ENCODE assay signal across 19 cellular contexts in genomic region chr17:41498276-41498675, GRCh38. TPM values are rescaled to one million over a fixed set of nuclear protein-coding genes. Genes with fewer than 3 reads are reported as not detected.
DNase-seq lines count a peak whose midpoint lies in the region; ATAC-seq and TF ChIP-seq lines count a peak whose summit lies in the region.
"Had no signal": no experiment of that assay in that cellular context is flagged by ENCODE, and none has a peak within 500 bp of the region (broad histone marks: within the 10 kb centered on the region; RNA-seq: fewer than 3 reads in every experiment).

No MANE protein-coding gene starts in this region.

- H3K9me3 ChIP-seq in esophagus (ENCODE audit: control insufficient read depth in 2 of 2, insufficient read depth in 1 of 2, low read depth in 1 of 2, low read length in 1 of 2), result no peaks in the 10 kb centered on the region
- H3K9me3 ChIP-seq: right atrium auricular region, tibial artery had no signal

- no peak for TF ChIP-seq CTCF in GM20000 (IDR thresholded peaks at IDR 0.05; ENCODE audit: extremely low read depth, missing control alignments)

- 48 to 61% methylated on average over 6 of the region's 6 CpGs for WGBS in esophagus, 2 donors

- no peaks in the 10 kb centered on the region for H3K27me3 ChIP-seq in esophagus (ENCODE audit: control insufficient read depth in 1 of 2, insufficient read depth in 2 of 2, low read length in 2 of 2)
- H3K27me3 ChIP-seq: right atrium auricular region had no signal

- peaks cover 3% of the 10 kb centered on the region in 2 donors for H3K4me1 ChIP-seq in esophagus (ENCODE audit: control insufficient read depth in 2 of 2, insufficient read depth in 2 of 2, low read length in 1 of 2)
- H3K4me1 ChIP-seq: right atrium auricular region, tibial artery had no signal

- peak; percentile 52 to 55 for ATAC-seq in stimulated activated naive B cell treated with anti-CD40 and anti-IgM and Interleukin-4, amounts not matched to agents 10 μg/mL and 1 μg/mL and 100 μg/mL, for 72 hours (replicated peaks)
- no peak for ATAC-seq in GM18520 (IDR thresholded peaks at IDR 0.05; ENCODE audit: unreplicated experiment)
- ATAC-seq: activated CD8-positive, alpha-beta T cell treated with anti-CD3 and anti-CD28 coated beads for 36 hours had no signal

- H3K9me3 Mint-ChIP-seq in stimulated activated naive B cell treated with anti-CD40 and anti-IgM and Interleukin-4, amounts not matched to agents 10 μg/mL and 1 μg/mL and 100 μg/mL, for 72 hours, result no peaks in the 10 kb centered on the region
- H3K9me3 Mint-ChIP-seq: activated CD8-positive, alpha-beta T cell treated with anti-CD3 and anti-CD28 coated beads for 36 hours; activated T-helper 1 cell treated with anti-CD3 and anti-CD28 coated beads, Interleukin-12 subunit alpha, Interleukin-12 subunit beta, Interleukin-2, Interleukin-4 antibody, amounts not matched to agents 30 ng/mL and 10 ng/mL and 1 ng/mL, durations not matched to agents 14 hours and 24 hours and 36 hours; neural crest cell had no signal

- H3K4me3 Mint-ChIP-seq in stimulated activated naive B cell treated with anti-CD40 and anti-IgM and Interleukin-4, amounts not matched to agents 10 μg/mL and 1 μg/mL and 100 μg/mL, for 72 hours, result no peak overlapping the region
- H3K4me3 Mint-ChIP-seq: activated CD8-positive, alpha-beta T cell treated with anti-CD3 and anti-CD28 coated beads for 36 hours; activated T-helper 1 cell treated with anti-CD3 and anti-CD28 coated beads, Interleukin-12 subunit alpha, Interleukin-12 subunit beta, Interleukin-2, Interleukin-4 antibody, amounts not matched to agents 30 ng/mL and 10 ng/mL and 1 ng/mL, durations not matched to agents 14 hours and 24 hours and 36 hours; neural crest cell had no signal

- peaks cover 12 to 16% of the 10 kb centered on the region in 2 donors for H3K4me1 Mint-ChIP-seq in stimulated activated naive B cell treated with anti-CD40 and anti-IgM and Interleukin-4, amounts not matched to agents 10 μg/mL and 1 μg/mL and 100 μg/mL, for 72 hours

- peaks cover 0 to 10% of the 10 kb centered on the region in 2 donors for H3K36me3 ChIP-seq in esophagus (ENCODE audit: control insufficient read depth in 2 of 2, insufficient read depth in 2 of 2, low read length in 1 of 2)
- H3K36me3 ChIP-seq: right atrium auricular region, tibial artery had no signal

- peak overlapping the region in 1 of 2 donors; percentile 24 for H3K4me3 ChIP-seq in esophagus (ENCODE audit: low read depth in 1 of 2, low read length in 2 of 2)
- H3K4me3 ChIP-seq: right atrium auricular region, tibial artery had no signal

- no peaks in the 10 kb centered on the region for H3K36me3 Mint-ChIP-seq in stimulated activated naive B cell treated with anti-CD40 and anti-IgM and Interleukin-4, amounts not matched to agents 10 μg/mL and 1 μg/mL and 100 μg/mL, for 72 hours

- DNase-seq in NCI-H2029 (lab: John Stamatoyannopoulos, UW) (peak; percentile 18), NCI-H2029 treated with DMSO at 0.1 percent for 48 hours (lab: John Stamatoyannopoulos, UW) (no peak), OCI-M1 (lab: John Stamatoyannopoulos, UW) (peak; percentile 6), GM20000 (ENCODE audit: low spot score) (no peak), SHP77 (lab: John Stamatoyannopoulos, UW) (no peak)
- DNase-seq in stimulated activated naive B cell treated with anti-CD40 and anti-IgM and Interleukin-4, amounts not matched to agents 10 μg/mL and 1 μg/mL and 100 μg/mL, for 72 hours, result no peak
- DNase-seq: 8988T; activated CD8-positive, alpha-beta T cell treated with anti-CD3 and anti-CD28 coated beads for 36 hours; amniotic stem cell; hypothalamus; NCI-H526; SHP77 treated with DMSO at 0.1 percent for 48 hours; stimulated activated CD8-positive, alpha-beta memory T cell treated with anti-CD3 and anti-CD28 coated beads, Interleukin-4, amount 100 ng/mL, for 48 hours; tibial artery had no signal

- no peak overlapping the region for H3K27ac Mint-ChIP-seq in stimulated activated naive B cell treated with anti-CD40 and anti-IgM and Interleukin-4, amounts not matched to agents 10 μg/mL and 1 μg/mL and 100 μg/mL, for 72 hours
- H3K27ac Mint-ChIP-seq: activated CD8-positive, alpha-beta T cell treated with anti-CD3 and anti-CD28 coated beads for 36 hours; activated T-helper 1 cell treated with anti-CD3 and anti-CD28 coated beads, Interleukin-12 subunit alpha, Interleukin-12 subunit beta, Interleukin-2, Interleukin-4 antibody, amounts not matched to agents 30 ng/mL and 10 ng/mL and 1 ng/mL, durations not matched to agents 14 hours and 24 hours and 36 hours had no signal

- H3K27me3 Mint-ChIP-seq in stimulated activated naive B cell treated with anti-CD40 and anti-IgM and Interleukin-4, amounts not matched to agents 10 μg/mL and 1 μg/mL and 100 μg/mL, for 72 hours, result peaks cover 33 to 34% of the 10 kb centered on the region in 2 donors

- peak overlapping the region; percentile 54 to 93 for H3K27ac ChIP-seq in esophagus (ENCODE audit: low read depth in 2 of 2, low read length in 1 of 2)
- H3K27ac ChIP-seq: right atrium auricular region, tibial artery had no signal

RNA-seq across cellular contexts. Expression of gene KRT13, which starts 7.1 kb away (rescaled TPM):
- over 10,000 TPM; 46,015 to 60,858 TPM for polyA plus RNA-seq in esophagus

RNA-seq across cellular contexts. Expression of gene KRT36, which starts 8.6 kb away (rescaled TPM):
- under 1 TPM; 0.07 to 0.10 TPM for polyA plus RNA-seq in esophagus

RNA-seq across cellular contexts. Expression of gene KRT35, which starts 17.3 kb away (rescaled TPM):
- not detected for polyA plus RNA-seq in esophagus

RNA-seq across cellular contexts. Expression of gene KRT15, which starts 20.4 kb away (rescaled TPM):
- polyA plus RNA-seq in esophagus, result 1,000 to 10,000 TPM; 1,457 to 2,808 TPM

RNA-seq across cellular contexts. Expression of gene KRT19, which starts 29.8 kb away (rescaled TPM):
- polyA plus RNA-seq in esophagus, result 1,000 to 10,000 TPM in 1 of 2 donors, 100 to 1,000 TPM in 1; 506 to 1,087 TPM

Comparison
In these comparisons a context has a peak if more than half of its experiments do, and no peak if none do; other contexts are left out.
1. DNase-seq: peak in NCI-H2029 (single experiment) and OCI-M1 (single experiment); none in NCI-H2029 treated with DMSO at 0.1 percent for 48 hours (single experiment), stimulated activated naive B cell treated with anti-CD40 and anti-IgM and Interleukin-4, amounts not matched to agents 10 μg/mL and 1 μg/mL and 100 μg/mL, for 72 hours (single experiment), GM20000 (single experiment) and SHP77 (0 of 2).